In the genomic region with DNA sequence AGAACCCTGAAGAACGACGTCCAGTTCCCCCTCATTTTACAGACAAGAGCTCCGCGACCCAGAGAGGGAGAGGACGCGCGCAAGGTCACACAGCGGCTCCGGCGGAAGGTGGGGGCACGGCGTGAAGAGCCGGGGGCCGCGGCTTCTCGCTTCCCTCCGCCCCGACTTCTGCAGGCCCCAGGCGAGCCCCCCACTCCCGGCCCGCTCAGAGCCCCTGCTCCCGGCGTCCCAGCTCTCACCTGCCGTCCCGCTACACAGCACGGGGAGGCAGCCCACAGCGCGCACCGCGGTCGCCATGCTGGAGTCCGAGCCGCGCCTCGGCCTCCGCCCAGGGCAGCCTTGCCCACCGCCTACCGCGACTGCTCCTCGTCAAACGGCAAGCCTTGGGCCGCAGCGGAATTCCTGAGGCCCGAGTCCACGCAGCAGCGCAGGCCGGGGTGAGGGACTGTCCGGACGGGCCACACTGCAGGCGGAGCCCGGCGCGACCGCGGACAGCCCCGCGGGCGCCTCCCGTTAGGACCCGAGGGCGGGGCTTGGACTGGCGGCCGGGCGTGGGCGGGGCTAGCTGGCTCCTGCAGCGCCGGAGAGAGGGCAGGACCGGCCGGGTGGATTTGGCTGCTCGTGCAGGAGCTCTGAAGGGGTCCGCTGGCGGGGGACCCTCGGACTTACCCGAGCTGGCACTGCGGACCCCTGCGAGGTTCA, we compare ENCODE assay signal across 8 cellular contexts. TPM values are rescaled to one million over a fixed set of nuclear protein-coding genes. Genes with fewer than 3 reads are reported as not detected.
DNase-seq lines count a peak whose midpoint lies in the region; ATAC-seq, FAIRE-seq and TF ChIP-seq lines count a peak whose summit lies in the region.

TSS of gene MRPS5 (minus strand) at position 314 of the 702 bp plus-strand sequence. CDS start at position 297, 17 bp downstream.

- peak within 1 kb of the TSS; percentile 94 to 99 (median 97) for H3K9ac ChIP-seq in H1 (replicated peaks in 1 of 4; ENCODE audit: extremely low read depth in 1 of 4, low read depth in 3 of 4, low read length in 3 of 4)

- peak within 1 kb of the TSS; percentile 100; the same call in 1 of the 2 replicates for H4K8ac ChIP-seq in H1 (ENCODE audit: extremely low read depth, insufficient read depth, low read length)

- peak within 1 kb of the TSS; percentile 99 for H3K56ac ChIP-seq in H1 (replicated peaks; ENCODE audit: insufficient read length, low read depth, low read length)

- H3K4me2 ChIP-seq in H1 (ENCODE audit: insufficient read depth in 1 of 2, low read depth in 2 of 2, low read length in 2 of 2), result peak within 1 kb of the TSS; percentile 70 to 92

- H4K20me1 ChIP-seq in H1 (replicated peaks in 1 of 2; ENCODE audit: control insufficient read depth in 1 of 2, insufficient read depth in 2 of 2, low read length in 2 of 2), result peaks cover 0 to 5% of the 10 kb centered on the region in 2 experiments

- POLR2A ChIA-PET in CD4-positive, alpha-beta memory T cell (lab: Charles Lee; ENCODE audit: partially characterized antibody), result interaction anchor here (0.8 to 4.8 kb wide), 12 partner anchors 33 to 281 kb away, joined by 3 to 78 read pairs (median 7); partner anchors contain the start of genes FAHD2A, MAL, ZNF2 and ZNF514
- POLR2A ChIA-PET in H1 (lab: Charles Lee; ENCODE audit: partially characterized antibody), result interaction anchor here (0.8 to 2.2 kb wide), 10 partner anchors 14 to 45 kb away, joined by 3 to 13 read pairs (median 4); partner anchors contain the start of genes ZNF2 and ZNF514

- H3K27me3 Mint-ChIP-seq in CD4-positive, alpha-beta memory T cell, result peaks cover 0 to 2% of the 10 kb centered on the region in 2 donors

- peak within 1 kb of the TSS; percentile 100 for H4K91ac ChIP-seq in H1 (replicated peaks; ENCODE audit: insufficient read length, low read length)

- peak within 1 kb of the TSS; percentile 63; the same call in 1 of the 2 replicates for H2BK12ac ChIP-seq in H1 (ENCODE audit: low read depth, low read length)

- peak within 1 kb of the TSS; percentile 74 to 76 for H3K4me3 ChIP-seq in CD4-positive, alpha-beta memory T cell (ENCODE audit: low read length in 2 of 2)
- peak within 1 kb of the TSS; percentile 91 to 98 (median 96) for H3K4me3 ChIP-seq in H1 (ENCODE audit: extremely low read depth in 1 of 4, insufficient read depth in 2 of 4, low read depth in 3 of 4, low read length in 4 of 4)

- FAIRE-seq in H1 (lab: Jason Lieb, UNC), result no peak

- peak within 1 kb of the TSS; percentile 86 for H2BK120ac ChIP-seq in H1 (replicated peaks; ENCODE audit: low read depth, low read length)

- intact Hi-C loops in CD4-positive, alpha-beta memory T cell (cut with micrococcal nuclease), result loop anchor here (1.0 kb wide), 3 partner anchors 38 to 86 kb away; partner anchors contain the start of genes ZNF2, ZNF514 and ZNF892

- H3K9me3 Mint-ChIP-seq in CD4-positive, alpha-beta memory T cell, result peaks cover 0 to 2% (median 0%) of the 10 kb centered on the region in 8 donors

- peak within 1 kb of the TSS; percentile 99 for H3K14ac ChIP-seq in H1 (ENCODE audit: insufficient read length)

- H3K23ac ChIP-seq in H1 (ENCODE audit: insufficient read length), result no peak within 1 kb of the TSS

- peak within 1 kb of the TSS; percentile 96 for H2AFZ ChIP-seq in H1 (ENCODE audit: low read length)

- TF ChIP-seq CTCF in H1 (IDR thresholded peaks at IDR 0.05; ENCODE audit: control extremely low read depth in 1 of 3, insufficient read depth in 1 of 3, low read depth in 1 of 3, low read length in 3 of 3), result no peak

- peaks cover 3% of the 10 kb centered on the region; the same call in 1 of the 2 replicates for H3K79me1 ChIP-seq in H1 (ENCODE audit: low read depth, low read length)

- DNase-seq in CD4-positive, alpha-beta memory T cell, result peak; percentile 77 to 86 (median 78)
- DNase-seq in NOMO-1 (lab: John Stamatoyannopoulos, UW; ENCODE audit: unreplicated experiment in 2 of 2) (peak; percentile 63 to 89), H1 (ENCODE audit: low read depth in 1 of 2, low spot score in 2 of 2) (peak in 1 of 2 experiments; percentile 95), mesenteric fat pad (ENCODE audit: low spot score) (peak; percentile 96)
- DNase-seq in activated CD8-positive, alpha-beta memory T cell treated with anti-CD3 and anti-CD28 coated beads for 4 hours (ENCODE audit: low read depth in 2 of 2), result peak; percentile 66 to 72
- DNase-seq in stimulated activated CD8-positive, alpha-beta memory T cell treated with anti-CD3 and anti-CD28 coated beads, Interleukin-15, amount 100 ng/mL, for 24 hours (ENCODE audit: low read depth), result peak; percentile 78

- H3K36me3 Mint-ChIP-seq in CD4-positive, alpha-beta memory T cell, result peaks cover 6 to 25% of the 10 kb centered on the region in 2 donors

- H3K36me3 ChIP-seq in CD4-positive, alpha-beta memory T cell (ENCODE audit: insufficient read depth, low read length), result no peaks in the 10 kb centered on the region
- no peaks in the 10 kb centered on the region; a peak in 1 of 8 replicates for H3K36me3 ChIP-seq in H1 (ENCODE audit: control insufficient read depth in 2 of 4, insufficient read depth in 4 of 4, low read length in 3 of 4)

- H3K9me3 ChIP-seq in CD4-positive, alpha-beta memory T cell (ENCODE audit: control insufficient read depth in 1 of 2, low read length in 2 of 2), result no peaks in the 10 kb centered on the region
- H3K9me3 ChIP-seq in H1 (ENCODE audit: insufficient read depth in 2 of 2, low read depth in 1 of 2, low read length in 1 of 2), result peaks cover 0 to 1% of the 10 kb centered on the region in 2 experiments; a peak in 1 of 4 replicates

- peak; percentile 61 to 77 for TF ChIP-seq POLR2A in H1 (IDR thresholded peaks at IDR 0.05; ENCODE audit: control extremely low read depth in 1 of 2, low read depth in 2 of 2, low read length in 2 of 2)

- H2AK5ac ChIP-seq in H1 (ENCODE audit: low read depth, low read length), result no peak within 1 kb of the TSS

- peak within 1 kb of the TSS; percentile 79 for H3K27ac ChIP-seq in CD4-positive, alpha-beta memory T cell (ENCODE audit: low read depth, low read length)
- H3K27ac ChIP-seq in H1 (ENCODE audit: low read depth, low read length), result peak within 1 kb of the TSS; percentile 97

- peak within 1 kb of the TSS; percentile 100; the same call in 1 of the 2 replicates for H2BK15ac ChIP-seq in H1 (ENCODE audit: low read length)

- peak within 1 kb of the TSS; percentile 89 to 97 (median 95) for H3K27ac Mint-ChIP-seq in CD4-positive, alpha-beta memory T cell

- peak within 1 kb of the TSS; percentile 99 for H3K4ac ChIP-seq in H1 (replicated peaks; ENCODE audit: insufficient read length, low read depth, low read length)

- H2BK20ac ChIP-seq in H1 (ENCODE audit: low read length), result no peak within 1 kb of the TSS

- peaks cover 36% of the 10 kb centered on the region for H3K4me1 ChIP-seq in CD4-positive, alpha-beta memory T cell (ENCODE audit: insufficient read depth, low read length)
- H3K4me1 ChIP-seq in H1 (replicated peaks in 1 of 4; ENCODE audit: control insufficient read depth in 3 of 4, insufficient read depth in 4 of 4, low read length in 3 of 4), result peaks cover 0 to 3% (median under 1%) of the 10 kb centered on the region in 4 experiments; a peak in 2 of 7 replicates

- H2BK5ac ChIP-seq in H1 (ENCODE audit: low read depth, low read length), result peak within 1 kb of the TSS; percentile 99

- H3K4me3 Mint-ChIP-seq in CD4-positive, alpha-beta memory T cell, result peak within 1 kb of the TSS; percentile 94 to 99 (median 96)

- peak within 1 kb of the TSS; percentile 100 for H4K5ac ChIP-seq in H1 (ENCODE audit: insufficient read length, low read depth, low read length)

- H3K18ac ChIP-seq in H1 (ENCODE audit: extremely low read depth, low read length), result peak within 1 kb of the TSS; percentile 100

- CTCF ChIA-PET in CD4-positive, alpha-beta memory T cell (lab: Charles Lee; ENCODE audit: partially characterized antibody), result interaction anchor here (1.0 to 12.1 kb wide), 7 partner anchors 15 to 135 kb away, joined by 3 to 279 read pairs (median 15); partner anchors contain the start of genes MAL, ZNF2 and ZNF514
- CTCF ChIA-PET in H1 (lab: Charles Lee; ENCODE audit: partially characterized antibody), result interaction anchor here (0.6 to 2.1 kb wide), 9 partner anchors 12 to 248 kb away, joined by 3 to 6 read pairs (median 4); no protein-coding TSS in a partner anchor

- ATAC-seq in GM19397 (IDR thresholded peaks at IDR 0.05; ENCODE audit: unreplicated experiment) (peak; percentile 98), HG03565 (IDR thresholded peaks at IDR 0.05; ENCODE audit: unreplicated experiment) (peak; percentile 86)

- no peak; a peak in 1 of 4 replicates for TF ChIP-seq RAD21 in H1 (IDR thresholded peaks at IDR 0.05 in 1 of 2, conservative IDR thresholded peaks at IDR 0.05 in 1 of 2; ENCODE audit: low read depth in 2 of 2, low read length in 2 of 2)

- H3K79me2 ChIP-seq in H1 (ENCODE audit: control insufficient read depth in 1 of 2, insufficient read depth in 2 of 2, low read length in 2 of 2), result peaks cover 4 to 37% of the 10 kb centered on the region in 2 experiments; a peak in 3 of 4 replicates

- peaks cover 36 to 55% (median 42%) of the 10 kb centered on the region in 4 donors for H3K4me1 Mint-ChIP-seq in CD4-positive, alpha-beta memory T cell

- WGBS in H1 (ENCODE audit: extremely low coverage in 1 of 2, insufficient coverage in 1 of 2, insufficient read length in 1 of 2, insufficient replicate concordance in 2 of 2, low coverage in 1 of 2, low lambda C conversion rate in 2 of 2, missing lambda C conversion rate in 1 of 2), 2 experiments, result 2% methylated on average over 50 of the region's 76 CpGs; no CpG with 5 or more reads in 1 of the 2 experiments

- no peaks in the 10 kb centered on the region for H3K23me2 ChIP-seq in H1 (ENCODE audit: low read depth, low read length)

- no peaks in the 10 kb centered on the region for H3K27me3 ChIP-seq in CD4-positive, alpha-beta memory T cell (ENCODE audit: insufficient read depth, low read length)
- H3K27me3 ChIP-seq in H1 (replicated peaks in 1 of 4; ENCODE audit: control insufficient read depth in 3 of 4, extremely low read depth in 1 of 4, insufficient read depth in 3 of 4, low read length in 3 of 4), result no peaks in the 10 kb centered on the region; a peak in 1 of 7 replicates

- TF ChIP-seq EP300 in H1 (IDR thresholded peaks at IDR 0.05; ENCODE audit: borderline replicate concordance in 1 of 2, low read depth in 2 of 2, low read length in 2 of 2), result no peak

TF ChIP-seq in H1, 55 proteins besides CTCF, POLR2A, EP300 and RAD21 (continues in another document):
- peak; percentile 99 for TF ChIP-seq KDM4A (IDR thresholded peaks at IDR 0.05; ENCODE audit: low read depth, low read length, severe bottlenecking)

RNA-seq across cellular contexts. Expression of gene MRPS5, which starts in this region (rescaled TPM):
- total RNA-seq in CD4-positive, alpha-beta memory T cell, result 10 to 100 TPM; 66.0 to 70.6 TPM
- 10 to 100 TPM; 43.4 to 51.1 TPM for polyA plus RNA-seq in CD4-positive, alpha-beta memory T cell
- 52.8 and 53.0 TPM in 2 replicates for total RNA-seq in H1 (2021; fragmentation: NEBNext Ultra II Directional; extraction: Animal tissue kit (Norgen Biotek cat#: 25700))
- polyA plus RNA-seq in H1 (2011; rRNA removed), result 36.7 and 38.3 TPM in 2 replicates
- polyA plus RNA-seq in H1 (2011; cell fraction: cytosol; rRNA removed), result 46.5 TPM
- polyA plus RNA-seq in H1 (2011; cell fraction: nucleus; rRNA removed), result 51.5 TPM
- 50.1 to 55.1 TPM (median 50.5 TPM) in 4 replicates for polyA plus RNA-seq in H1 (2012, experiment 1 of 2)
- 28.5 TPM for polyA plus RNA-seq in H1 (2012, experiment 2 of 2)
- polyA plus RNA-seq in H1 (2013, experiment 1 of 2), result 48.3 TPM
- polyA plus RNA-seq in H1 (2013, experiment 2 of 2), result 45.4 TPM
- 28.4 and 32.0 TPM in 2 replicates for polyA minus RNA-seq in H1 (2011; rRNA and poly(A)+ RNA removed)
- polyA minus RNA-seq in H1 (2011; cell fraction: cytosol; rRNA and poly(A)+ RNA removed), result 19.7 TPM
- polyA minus RNA-seq in H1 (2011; cell fraction: nucleus; rRNA and poly(A)+ RNA removed), result 35.6 TPM
- total RNA-seq in mesenteric fat pad, result 43.4 TPM
